8 cellular contexts compared by ENCODE assay signal in genomic region chr13:45370922-45371406, GRCh38. TPM values are rescaled to one million over a fixed set of nuclear protein-coding genes. Genes with fewer than 3 reads are reported as not detected.
A peak's percentile ranks its signal among the peaks of the same experiment; 100 is the strongest.
DNase-seq lines count a peak whose midpoint lies in the region; ATAC-seq, FAIRE-seq and TF ChIP-seq lines count a peak whose summit lies in the region.

No MANE protein-coding gene starts in this region.

- intact Hi-C loops in activated CD4-positive, alpha-beta memory T cell treated with anti-CD3 and anti-CD28 coated beads for 36 hours (cut with micrococcal nuclease): loop anchor here (1.0 kb wide), 1 partner anchor 119 kb away; no protein-coding TSS in a partner anchor

- peaks cover 3% of the 10 kb centered on the region for H3K36me3 Mint-ChIP-seq in activated CD4-positive, alpha-beta memory T cell treated with anti-CD3 and anti-CD28 coated beads for 36 hours

- CTCF ChIA-PET in activated CD4-positive, alpha-beta memory T cell treated with anti-CD3 and anti-CD28 coated beads for 36 hours (lab: Charles Lee): interaction anchor here (0.6 to 5.1 kb wide), 33 partner anchors 14 to 323 kb away, joined by 3 to 71 read pairs (median 3); partner anchors contain the start of genes COG3, SLC25A30 and TPT1

- no peak for FAIRE-seq in HTR-8/SVneo (lab: Jason Lieb, UNC)

- peaks cover 35% of the 10 kb centered on the region for H3K4me1 Mint-ChIP-seq in activated CD4-positive, alpha-beta memory T cell treated with anti-CD3 and anti-CD28 coated beads for 36 hours (ENCODE audit: low read depth)

- no peak overlapping the region for H3K27ac Mint-ChIP-seq in activated CD4-positive, alpha-beta memory T cell treated with anti-CD3 and anti-CD28 coated beads for 36 hours

- ATAC-seq in GM18505 (IDR thresholded peaks at IDR 0.05; ENCODE audit: unreplicated experiment): no peak

- POLR2A ChIA-PET in activated CD4-positive, alpha-beta memory T cell treated with anti-CD3 and anti-CD28 coated beads for 36 hours (lab: Charles Lee): interaction anchor here (1.0 kb wide), 1 partner anchor 23 kb away, joined by 3 read pairs; no protein-coding TSS in a partner anchor

- no peaks in the 10 kb centered on the region for H3K27me3 Mint-ChIP-seq in activated CD4-positive, alpha-beta memory T cell treated with anti-CD3 and anti-CD28 coated beads for 36 hours

- H3K4me3 Mint-ChIP-seq in activated CD4-positive, alpha-beta memory T cell treated with anti-CD3 and anti-CD28 coated beads for 36 hours: no peak overlapping the region

- DNase-seq in AG08396 (ENCODE audit: low spot score) (peak; percentile 90), HTR-8/SVneo (ENCODE audit: insufficient read length, low spot score) (peak; percentile 69), lung microvascular endothelial cell (ENCODE audit: low read depth in 2 of 2) (peak; percentile 70 to 86), NCI-H2029 (lab: John Stamatoyannopoulos, UW) (no peak)
- DNase-seq in activated CD4-positive, alpha-beta memory T cell treated with anti-CD3 and anti-CD28 coated beads for 36 hours: peak; percentile 62
- DNase-seq in effector CD4-positive, alpha-beta T cell: peak; percentile 36
- DNase-seq in stimulated activated CD8-positive, alpha-beta memory T cell treated with anti-CD3 and anti-CD28 coated beads, Interleukin-12 subunit alpha, Interleukin-12 subunit beta, amount 100 ng/mL, for 1 hour (ENCODE audit: low read depth): peak; percentile 13

- no peaks in the 10 kb centered on the region for H3K9me3 Mint-ChIP-seq in activated CD4-positive, alpha-beta memory T cell treated with anti-CD3 and anti-CD28 coated beads for 36 hours

- no peak for TF ChIP-seq POLR2A in GM18505 (IDR thresholded peaks at IDR 0.05; ENCODE audit: borderline replicate concordance, extremely low read depth, insufficient read depth, insufficient read length)

RNA-seq across cellular contexts. Expression of gene TPT1, which starts 30.0 kb away (rescaled TPM):
- total RNA-seq in activated CD4-positive, alpha-beta memory T cell treated with anti-CD3 and anti-CD28 coated beads for 36 hours: 1,000 to 10,000 TPM; 3,227 to 3,264 TPM
- total RNA-seq in lung microvascular endothelial cell: 1,418 and 2,740 TPM in 2 replicates

RNA-seq across cellular contexts. Expression of gene SLC25A30, which starts 47.2 kb away (rescaled TPM):
- 10 to 100 TPM; 14.6 to 15.3 TPM for total RNA-seq in activated CD4-positive, alpha-beta memory T cell treated with anti-CD3 and anti-CD28 coated beads for 36 hours
- 9.2 and 10.7 TPM in 2 replicates for total RNA-seq in lung microvascular endothelial cell
